8 cellular contexts compared by ENCODE assay signal in the genomic region with DNA sequence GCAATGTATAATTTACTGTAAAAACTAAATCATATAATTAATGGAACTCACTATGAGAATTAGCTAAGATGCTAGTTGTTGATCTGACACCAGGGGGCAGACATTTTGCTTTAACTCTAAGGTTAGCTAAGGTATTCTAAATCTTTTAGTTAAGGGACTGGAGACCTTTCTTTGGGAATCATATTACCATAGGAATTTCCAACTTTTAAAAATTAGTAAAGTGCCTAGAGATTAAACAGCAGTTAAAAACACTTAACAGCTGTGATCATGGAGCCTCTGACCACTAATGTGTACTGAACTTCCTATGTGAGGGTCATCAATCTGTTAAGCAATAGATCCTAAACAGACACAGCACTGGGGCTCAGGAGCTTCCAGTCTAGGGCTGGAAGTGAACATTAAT.
DNase-seq lines count a peak whose midpoint lies in the region; ATAC-seq and TF ChIP-seq lines count a peak whose summit lies in the region.

No MANE protein-coding gene starts in this region.

- H3K79me2 ChIP-seq in DND-41 (ENCODE audit: insufficient read depth, low read length) = no peaks in the 10 kb centered on the region

- no peak overlapping the region for H3K4me2 ChIP-seq in DND-41 (ENCODE audit: insufficient read depth, low read length)

- H2AFZ ChIP-seq in DND-41 (ENCODE audit: low read depth, low read length) = no peak overlapping the region

- H3K36me3 ChIP-seq in DND-41 (ENCODE audit: insufficient read depth, low read length) = no peaks in the 10 kb centered on the region

- no peak overlapping the region for H3K9ac ChIP-seq in DND-41 (ENCODE audit: low read depth, low read length)

- ATAC-seq in DND-41 (ENCODE audit: insufficient read depth, low read depth) = no peak
- ATAC-seq in stimulated activated naive CD8-positive, alpha-beta T cell treated with anti-CD3 and anti-CD28 coated beads, Interleukin-15, Interleukin-2, amounts not matched to agents 100 U/mL and 50 U/mL, for 24 hours = no peak

- POLR2A ChIA-PET in HEK293T (lab: Yijun Ruan, JAX) = interaction anchor here (1.1 kb wide), 2 partner anchors 238 to 240 kb away, joined by 3 to 6 read pairs; a partner anchor contains a TSS

- H3K27ac ChIP-seq in DND-41 (ENCODE audit: low read length) (no peak overlapping the region), coronary artery (no peak overlapping the region)

- H3K27me3 ChIP-seq in DND-41 (ENCODE audit: insufficient read depth, low read length, poor library complexity) = no peaks in the 10 kb centered on the region

- CTCF ChIA-PET in HEK293T (lab: Yijun Ruan, JAX) = interaction anchor here (0.6 to 2.0 kb wide), 12 partner anchors 9 to 285 kb away, joined by 3 to 12 read pairs (median 3); a partner anchor contains a TSS

- no peaks in the 10 kb centered on the region for H3K4me1 ChIP-seq in DND-41 (ENCODE audit: insufficient read depth, low read length)

- no peak for DNase-seq in DND-41
- DNase-seq in HEK293T (ENCODE audit: extremely low spot score) = peak; percentile 15
- DNase-seq in NCI-H774 (lab: John Stamatoyannopoulos, UW) = peak; percentile 47
- no peak for DNase-seq in coronary artery (ENCODE audit: low spot score)
- peak; percentile 37 for DNase-seq in midbrain (lab: John Stamatoyannopoulos, UW)
- no peak for DNase-seq in stimulated activated naive CD8-positive, alpha-beta T cell treated with anti-CD3 and anti-CD28 coated beads, Interleukin-15, Interleukin-2, amounts not matched to agents 100 U/mL and 50 U/mL, for 24 hours
- DNase-seq in NCI-H226 = no peak
- DNase-seq in activated CD8-positive, alpha-beta memory T cell treated with anti-CD3 and anti-CD28 coated beads, Interleukin-2, amount 50 U/mL, for 4 hours = no peak

- TF ChIP-seq CTCF in DND-41 (IDR thresholded peaks at IDR 0.05; ENCODE audit: borderline replicate concordance, extremely low read depth, low read length, poor library complexity, severe bottlenecking) (peak; percentile 60), coronary artery (IDR thresholded peaks at IDR 0.05) (peak; percentile 46)

- no peaks in the 10 kb centered on the region for H4K20me1 ChIP-seq in DND-41 (ENCODE audit: insufficient read depth, low read length)

- no peaks in the 10 kb centered on the region for H3K9me3 ChIP-seq in DND-41 (ENCODE audit: insufficient read depth, low read length, severe bottlenecking)

- no peak overlapping the region for H3K4me3 ChIP-seq in DND-41 (ENCODE audit: low read depth in 1 of 2, low read length in 2 of 2)
- no peak overlapping the region for H3K4me3 ChIP-seq in coronary artery

TF ChIP-seq in HEK293T, 16 proteins besides CTCF, POLR2A, EP300 and RAD21:
- TF ChIP-seq ZNF384 (IDR thresholded peaks at IDR 0.05) = no peak
- no peak for TF ChIP-seq FOXM1 (IDR thresholded peaks at IDR 0.05; ENCODE audit: borderline replicate concordance)
TF ChIP-seq in HEK293T: peak in this region for 0.

Comparison
In these comparisons a context has a peak if more than half of its experiments do, and no peak if none do; other contexts are left out.
1. DNase-seq: peak in HEK293T (single experiment), NCI-H774 (single experiment) and midbrain (single experiment); none in DND-41 (single experiment), coronary artery (single experiment), stimulated activated naive CD8-positive, alpha-beta T cell treated with anti-CD3 and anti-CD28 coated beads, Interleukin-15, Interleukin-2, amounts not matched to agents 100 U/mL and 50 U/mL, for 24 hours (single experiment), NCI-H226 (single experiment) and activated CD8-positive, alpha-beta memory T cell treated with anti-CD3 and anti-CD28 coated beads, Interleukin-2, amount 50 U/mL, for 4 hours (single experiment).